ENCODE assay signal across 8 cellular contexts in genomic region chr1:155504207-155504606, GRCh38. TPM values are rescaled to one million over a fixed set of nuclear protein-coding genes. Genes with fewer than 3 reads are reported as not detected.
A peak's percentile ranks its signal among the peaks of the same experiment; 100 is the strongest.
DNase-seq lines count a peak whose midpoint lies in the region; ATAC-seq and TF ChIP-seq lines count a peak whose summit lies in the region.

No MANE protein-coding gene starts in this region.

- peak; percentile 52 for ATAC-seq in effector memory CD8-positive, alpha-beta T cell (replicated peaks)

- H3K4me2 ChIP-seq in neural cell (ENCODE audit: low read length): no peak overlapping the region

- H3K4me3 ChIP-seq in neural cell (ENCODE audit: low read length): no peak overlapping the region

- peak; percentile 36 for TF ChIP-seq CTCF in neural cell (IDR thresholded peaks at IDR 0.05; ENCODE audit: poor library complexity, severe bottlenecking)

- H3K36me3 ChIP-seq in neural cell (ENCODE audit: insufficient read depth, low read length): no peaks in the 10 kb centered on the region

- TF ChIP-seq EP300 in neural cell (conservative IDR thresholded peaks at IDR 0.05; ENCODE audit: poor library complexity, severe bottlenecking): no peak

- H3K27me3 ChIP-seq in neural cell (ENCODE audit: insufficient read depth, low read depth, low read length): no peaks in the 10 kb centered on the region

- peak; percentile 65 for DNase-seq in NCI-H510A treated with DMSO at 0.1 percent for 48 hours (lab: John Stamatoyannopoulos, UW)
- no peak for DNase-seq in NCI-H510A (lab: John Stamatoyannopoulos, UW)
- DNase-seq in NCI-H460 (ENCODE audit: extremely low read depth, low read depth): peak; percentile 61
- peak in 1 of 3 experiments; percentile 14 for DNase-seq in effector memory CD8-positive, alpha-beta T cell
- DNase-seq in GM19238 (ENCODE audit: insufficient read length, low spot score): no peak
- DNase-seq in NK-92 treated with Interleukin-12 subunit alpha and Interleukin-12 subunit beta, amount 100 ng/mL, for 24 hours (lab: John Stamatoyannopoulos, UW): no peak
- DNase-seq in stimulated activated CD4-positive, alpha-beta T cell treated with anti-CD3 and anti-CD28 coated beads, Interleukin-12 subunit alpha, Interleukin-12 subunit beta, amount 100 ng/mL, for 4 hours: no peak

- no peaks in the 10 kb centered on the region for H3K9me2 ChIP-seq in neural cell (ENCODE audit: insufficient read depth, low read length)

- H3K36me3 Mint-ChIP-seq in effector memory CD8-positive, alpha-beta T cell (ENCODE audit: insufficient read depth): peaks cover 15% of the 10 kb centered on the region

- H3K9me3 Mint-ChIP-seq in effector memory CD8-positive, alpha-beta T cell: no peaks in the 10 kb centered on the region

- peak overlapping the region in 1 of 2 donors; percentile 76 for H3K27ac Mint-ChIP-seq in effector memory CD8-positive, alpha-beta T cell

- H3F3A ChIP-seq in neural cell (ENCODE audit: insufficient read depth, low read length, poor library complexity, severe bottlenecking): no peaks in the 10 kb centered on the region

- peaks cover 20 to 42% of the 10 kb centered on the region in 2 donors for H3K4me1 Mint-ChIP-seq in effector memory CD8-positive, alpha-beta T cell (ENCODE audit: low read depth in 2 of 2)

- no peak overlapping the region for H3K9ac ChIP-seq in neural cell (ENCODE audit: low read length)

- peak; percentile 24 for TF ChIP-seq RAD21 in neural cell (conservative IDR thresholded peaks at IDR 0.05)

- peaks cover 31% of the 10 kb centered on the region for H3K79me2 ChIP-seq in neural cell (replicated peaks; ENCODE audit: insufficient read depth, low read length)

- no peak overlapping the region for H3K27ac ChIP-seq in neural cell (ENCODE audit: low read length)

- no peak overlapping the region for H2AFZ ChIP-seq in neural cell (ENCODE audit: low read depth, low read length)

- H3K27me3 Mint-ChIP-seq in effector memory CD8-positive, alpha-beta T cell: no peaks in the 10 kb centered on the region

- H3K9me3 ChIP-seq in neural cell (ENCODE audit: low read length): no peaks in the 10 kb centered on the region

- no peak overlapping the region for H3K4me3 Mint-ChIP-seq in effector memory CD8-positive, alpha-beta T cell

- no peaks in the 10 kb centered on the region for H4K20me1 ChIP-seq in neural cell (ENCODE audit: insufficient read depth)

TF ChIP-seq in neural cell, 6 proteins besides CTCF, POLR2A, EP300 and RAD21:
- no peak for TF ChIP-seq TAF1 (IDR thresholded peaks at IDR 0.05; ENCODE audit: low read depth)
- TF ChIP-seq POLR2AphosphoS5 (IDR thresholded peaks at IDR 0.05): no peak
- no peak for TF ChIP-seq SMC3 (conservative IDR thresholded peaks at IDR 0.05; ENCODE audit: poor library complexity)
TF ChIP-seq in neural cell: peak in this region for 0.

RNA-seq across cellular contexts. Expression of gene ASH1L, which starts 58.4 kb away (rescaled TPM):
- total RNA-seq in NCI-H460 (2014; rRNA removed; shearing (Covaris generic)): 42.7 and 46.5 TPM in 2 replicates
- 16.2 and 23.7 TPM in 2 replicates for polyA plus RNA-seq in NCI-H460 (2014; cell fraction: nucleus; rRNA removed)
- 13.7 and 16.2 TPM in 2 replicates for polyA plus RNA-seq in neural cell
- 92.8 and 108 TPM in 2 replicates for polyA minus RNA-seq in neural cell

Comparison
In these comparisons a context has a peak if more than half of its experiments do, and no peak if none do; other contexts are left out.
1. DNase-seq: peak in NCI-H510A treated with DMSO at 0.1 percent for 48 hours (single experiment) and NCI-H460 (single experiment); none in NCI-H510A (single experiment), GM19238 (single experiment), NK-92 treated with Interleukin-12 subunit alpha and Interleukin-12 subunit beta, amount 100 ng/mL, for 24 hours (single experiment) and stimulated activated CD4-positive, alpha-beta T cell treated with anti-CD3 and anti-CD28 coated beads, Interleukin-12 subunit alpha, Interleukin-12 subunit beta, amount 100 ng/mL, for 4 hours (single experiment).